22 cellular contexts compared by ENCODE assay signal in the genomic region with DNA sequence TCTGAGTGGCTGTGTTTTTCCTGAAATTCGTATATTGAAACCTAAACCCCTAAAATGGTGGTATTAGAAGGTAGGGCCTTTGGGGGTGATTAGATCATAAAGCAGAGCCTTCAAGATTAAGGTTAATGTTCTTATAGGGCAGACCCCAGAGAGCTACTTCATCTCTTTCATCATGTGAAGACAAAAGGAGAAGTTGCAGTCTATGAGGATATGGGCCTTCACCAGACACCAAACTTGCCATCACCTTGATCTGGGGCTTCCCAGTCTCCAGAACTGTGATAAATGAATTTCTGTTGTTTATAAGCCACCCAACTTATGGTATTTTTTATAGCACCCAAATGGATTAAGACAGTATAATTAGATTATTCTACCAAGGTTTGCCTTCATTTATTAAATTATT.
"Had no signal": no experiment of that assay in that cellular context is flagged by ENCODE, and none has a peak within 500 bp of the region (broad histone marks: within the 10 kb centered on the region; RNA-seq: fewer than 3 reads in every experiment).

No MANE protein-coding gene starts in this region.

- H3K4me3 ChIP-seq: breast epithelium had no signal

- H3K27me3 Mint-ChIP-seq: activated CD8-positive, alpha-beta T cell treated with anti-CD3 and anti-CD28 coated beads for 36 hours; IgD-negative memory B cell; T-cell had no signal

- H3K27ac Mint-ChIP-seq: activated CD8-positive, alpha-beta T cell treated with anti-CD3 and anti-CD28 coated beads for 36 hours; T-cell had no signal

- H3K9me3 Mint-ChIP-seq: activated CD8-positive, alpha-beta T cell treated with anti-CD3 and anti-CD28 coated beads for 36 hours; IgD-negative memory B cell; T-cell had no signal

- H3K4me3 Mint-ChIP-seq: activated CD8-positive, alpha-beta T cell treated with anti-CD3 and anti-CD28 coated beads for 36 hours; IgD-negative memory B cell; T-cell had no signal

- DNase-seq: activated CD4-positive, alpha-beta T cell treated with anti-CD3 and anti-CD28 coated beads for 4 hours; activated CD8-positive, alpha-beta memory T cell treated with anti-CD3 and anti-CD28 coated beads, Interleukin-2, amount 50 U/mL, for 4 hours; activated CD8-positive, alpha-beta T cell treated with anti-CD3 and anti-CD28 coated beads for 36 hours; activated naive CD4-positive, alpha-beta T cell treated with anti-CD3 and anti-CD28 coated beads, Interleukin-2, amount 50 U/mL, for 16 hours; activated T-cell treated with anti-CD3 and anti-CD28 coated beads, Interleukin-2, amount 50 U/mL, for 1 hour; aorta; caudate nucleus; KG1; NCI-H1092; NCI-H1417; NCI-H1694; NCI-H2029 treated with DMSO at 0.1 percent for 48 hours; NCI-H345; NCI-H510A; NCI-H526 treated with DMSO at 0.1 percent for 48 hours; NCI-H82; SIG-M5; T-cell; T-helper 2 cell; T1000 had no signal

- H3K4me1 Mint-ChIP-seq: T-cell had no signal

- ATAC-seq: activated CD8-positive, alpha-beta T cell treated with anti-CD3 and anti-CD28 coated beads for 36 hours; T-cell had no signal

- H3K36me3 Mint-ChIP-seq: IgD-negative memory B cell, T-cell had no signal
